8 cellular contexts compared by ENCODE assay signal in genomic region chr14:45083979-45084722, GRCh38. TPM values are rescaled to one million over a fixed set of nuclear protein-coding genes. Genes with fewer than 3 reads are reported as not detected.
DNase-seq lines count a peak whose midpoint lies in the region; ATAC-seq and TF ChIP-seq lines count a peak whose summit lies in the region.

PRPF39 (plus strand) TSS chr14:45084116; CDS start chr14:45095240, 11,124 bp downstream.

- H3K4me3 Mint-ChIP-seq in immature natural killer cell: peak within 1 kb of the TSS; percentile 93 to 95 (median 94)

- no peak for TF ChIP-seq CTCF in AG09309 (IDR thresholded peaks at IDR 0.05; ENCODE audit: control insufficient read depth, insufficient read depth, low read depth, low read length, missing control alignments)

- H3K9me3 Mint-ChIP-seq in immature natural killer cell: no peaks in the 10 kb centered on the region

- H3K27me3 Mint-ChIP-seq in immature natural killer cell (ENCODE audit: low read depth in 3 of 3): peaks cover 2 to 12% (median 9%) of the 10 kb centered on the region in 3 donors

- peaks cover 0 to 4% (median 0%) of the 10 kb centered on the region in 3 donors for H3K36me3 Mint-ChIP-seq in immature natural killer cell

- DNase-seq in AG09309 (ENCODE audit: low read depth) (peak; percentile 49), NCI-H226 (peak; percentile 86), caudate nucleus (lab: John Stamatoyannopoulos, UW) (peak; percentile 52 to 95 (median 87)), immature natural killer cell (peak; percentile 94 to 96 (median 95)), smooth muscle cell of the brain vasculature (ENCODE audit: low read depth, low spot score) (peak; percentile 77)
- peak; percentile 87 to 93 (median 90) for DNase-seq in activated CD4-positive, CD25-positive, alpha-beta regulatory T cell (lab: John Stamatoyannopoulos, UW)

- peak within 1 kb of the TSS; percentile 90 to 94 (median 92) for H3K27ac Mint-ChIP-seq in immature natural killer cell

- H3K4me3 ChIP-seq in AG09309 (ENCODE audit: control insufficient read depth, low read depth, low read length): peak within 1 kb of the TSS; percentile 54

- ATAC-seq in GM19023 (IDR thresholded peaks at IDR 0.05; ENCODE audit: unreplicated experiment) (peak; percentile 93), HG03196 (IDR thresholded peaks at IDR 0.05; ENCODE audit: unreplicated experiment) (peak; percentile 94)

- peaks cover 43 to 61% of the 10 kb centered on the region in 2 donors for H3K4me1 Mint-ChIP-seq in immature natural killer cell

- H3K27ac ChIP-seq in caudate nucleus (ENCODE audit: low read depth, low read length): peak within 1 kb of the TSS; percentile 85

RNA-seq across cellular contexts. Expression of gene PRPF39, which starts in this region (rescaled TPM):
- polyA plus RNA-seq in immature natural killer cell: 10 to 100 TPM in 2 of 3 donors, 1 to 10 TPM in 1; 6.4 to 12.5 (median 12.1) TPM

Comparison
In these comparisons a context has a peak if more than half of its experiments do, and no peak if none do; other contexts are left out.
1. Peak in every context shown above with its lines: DNase-seq, ATAC-seq, H3K4me3 ChIP-seq and H3K27ac ChIP-seq.